Comparison of ENCODE assay signal across 21 cellular contexts in the genomic region with DNA sequence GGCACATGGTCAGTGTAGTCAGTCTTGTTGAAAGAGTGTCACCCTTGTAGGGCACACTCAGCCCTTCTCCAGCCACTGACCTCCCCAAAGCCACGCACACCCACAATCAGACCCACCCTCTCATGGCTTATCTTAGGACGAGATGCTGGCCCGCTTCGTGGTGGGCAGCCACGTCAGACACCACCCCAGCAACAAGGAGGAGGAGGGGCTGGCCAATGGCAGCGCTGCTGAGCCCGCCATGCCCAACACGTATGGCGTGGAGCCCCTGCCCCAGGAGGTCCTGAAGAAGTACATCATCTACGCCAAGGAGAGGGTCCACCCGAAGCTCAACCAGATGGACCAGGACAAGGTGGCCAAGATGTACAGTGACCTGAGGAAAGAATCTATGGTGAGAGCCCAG.
"Had no signal": no experiment of that assay in that cellular context is flagged by ENCODE, and none has a peak within 500 bp of the region (broad histone marks: within the 10 kb centered on the region; RNA-seq: fewer than 3 reads in every experiment).

No MANE protein-coding gene starts in this region.

- H2AFZ ChIP-seq: hepatocyte had no signal

- H3K27ac ChIP-seq: foreskin keratinocyte, hepatocyte, left ventricle myocardium inferior, lower lobe of right lung, neutrophil, tibial artery, upper lobe of left lung had no signal

- H3K4me2 ChIP-seq: hepatocyte, smooth muscle cell had no signal

- FAIRE-seq: endothelial cell of umbilical vein, kidney had no signal

- H3K9me3 ChIP-seq: left ventricle myocardium inferior, lower lobe of right lung, neutrophil, tibial artery, upper lobe of left lung had no signal

- DNase-seq: effector memory CD8-positive, alpha-beta T cell; erythroblast; foreskin keratinocyte; head of caudate nucleus; left cardiac atrium; left ventricle myocardium inferior; lower lobe of right lung; mesenchymal stem cell; midbrain; right cardiac atrium; stimulated activated CD4-positive, alpha-beta T cell treated with anti-CD3 and anti-CD28 coated beads, Interleukin-2, amount 100 ng/mL, for 48 hours; tibial artery; upper lobe of left lung had no signal

- H3K27ac Mint-ChIP-seq: dendritic cell treated with granulocyte-macrophage colony-stimulating factor and Interleukin-4, amounts not matched to agents 40 ng/mL and 50 ng/mL, for 4 days; effector memory CD8-positive, alpha-beta T cell; stimulated activated naive CD8-positive, alpha-beta T cell treated with anti-CD3 and anti-CD28 coated beads, Interleukin-15, Interleukin-2, amounts not matched to agents 100 ng/mL and 50 ng/mL, for 24 hours had no signal

- H3K4me3 Mint-ChIP-seq: dendritic cell treated with granulocyte-macrophage colony-stimulating factor and Interleukin-4, amounts not matched to agents 40 ng/mL and 50 ng/mL, for 4 days; effector memory CD8-positive, alpha-beta T cell; natural killer cell treated with Interleukin-12 subunit alpha and Interleukin-12 subunit beta and Interleukin-15 and Interleukin-18, amount 100 ng/mL, for 72 hours; stimulated activated naive CD8-positive, alpha-beta T cell treated with anti-CD3 and anti-CD28 coated beads, Interleukin-15, Interleukin-2, amounts not matched to agents 100 ng/mL and 50 ng/mL, for 24 hours had no signal

- H3K27me3 ChIP-seq: foreskin keratinocyte, hepatocyte, neutrophil, tibial artery, upper lobe of left lung had no signal

- H3K4me1 ChIP-seq: foreskin keratinocyte, left ventricle myocardium inferior, lower lobe of right lung, tibial artery, upper lobe of left lung had no signal

- H3K79me2 ChIP-seq: hepatocyte had no signal

- H3K27me3 Mint-ChIP-seq: dendritic cell treated with granulocyte-macrophage colony-stimulating factor and Interleukin-4, amounts not matched to agents 40 ng/mL and 50 ng/mL, for 4 days; effector memory CD8-positive, alpha-beta T cell; natural killer cell treated with Interleukin-12 subunit alpha and Interleukin-12 subunit beta and Interleukin-15 and Interleukin-18, amount 100 ng/mL, for 72 hours; stimulated activated naive CD8-positive, alpha-beta T cell treated with anti-CD3 and anti-CD28 coated beads, Interleukin-15, Interleukin-2, amounts not matched to agents 100 ng/mL and 50 ng/mL, for 24 hours had no signal

- H3K4me3 ChIP-seq: hepatocyte, left ventricle myocardium inferior, lower lobe of right lung, smooth muscle cell, tibial artery, upper lobe of left lung had no signal

- H3K9me3 Mint-ChIP-seq: dendritic cell treated with granulocyte-macrophage colony-stimulating factor and Interleukin-4, amounts not matched to agents 40 ng/mL and 50 ng/mL, for 4 days; effector memory CD8-positive, alpha-beta T cell; natural killer cell treated with Interleukin-12 subunit alpha and Interleukin-12 subunit beta and Interleukin-15 and Interleukin-18, amount 100 ng/mL, for 72 hours; stimulated activated naive CD8-positive, alpha-beta T cell treated with anti-CD3 and anti-CD28 coated beads, Interleukin-15, Interleukin-2, amounts not matched to agents 100 ng/mL and 50 ng/mL, for 24 hours had no signal

- ATAC-seq: effector memory CD8-positive, alpha-beta T cell; foreskin keratinocyte; left cardiac atrium; lower lobe of right lung; natural killer cell treated with Interleukin-12 subunit alpha and Interleukin-12 subunit beta and Interleukin-15 and Interleukin-18, amount 100 ng/mL, for 72 hours; right cardiac atrium had no signal
